9 cellular contexts compared by ENCODE assay signal in the genomic region with DNA sequence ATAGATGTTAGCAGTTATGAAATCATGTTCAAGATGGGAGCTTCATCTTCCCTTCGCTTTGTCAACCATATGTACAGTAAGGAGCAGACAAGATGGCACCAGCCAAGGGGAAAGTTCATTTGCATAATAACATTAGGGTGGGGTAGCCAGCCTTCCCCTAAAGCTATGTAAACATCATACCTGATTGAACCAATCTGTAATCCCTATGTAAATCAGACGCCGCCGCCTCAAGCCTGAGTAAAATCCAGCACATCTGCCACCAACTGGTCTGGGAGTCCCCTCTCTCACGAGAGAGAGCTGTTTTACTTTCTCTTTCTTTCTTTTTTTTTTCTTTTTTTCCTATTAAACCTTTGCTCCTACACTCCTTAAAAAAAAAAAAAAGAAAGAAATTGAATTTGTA. TPM values are rescaled to one million over a fixed set of nuclear protein-coding genes. Genes with fewer than 3 reads are reported as not detected.
DNase-seq lines count a peak whose midpoint lies in the region; ATAC-seq and TF ChIP-seq lines count a peak whose summit lies in the region.
"Had no signal": no experiment of that assay in that cellular context is flagged by ENCODE, and none has a peak within 500 bp of the region (broad histone marks: within the 10 kb centered on the region; RNA-seq: fewer than 3 reads in every experiment).

No MANE protein-coding gene starts in this region.

- CTCF ChIA-PET in activated naive CD4-positive, alpha-beta T cell treated with anti-CD3 and anti-CD28 coated beads for 36 hours (lab: Charles Lee), result interaction anchor here (0.6 to 1.0 kb wide), 4 partner anchors 27 to 111 kb away, joined by 3 to 5 read pairs (median 4); a partner anchor contains a TSS
- CTCF ChIA-PET in activated CD8-positive, alpha-beta T cell treated with anti-CD3 and anti-CD28 coated beads, Interleukin-2, amount 10 ng/mL, durations not matched to agents 7 days and 5 days (lab: Charles Lee), result interaction anchor here (0.8 to 11.1 kb wide), 7 partner anchors 18 to 228 kb away, joined by 3 to 102 read pairs (median 4); a partner anchor contains a TSS

- 38 to 54% methylated on average over 2 to 5 of the region's 5 CpGs for WGBS in transverse colon (ENCODE audit: low coverage in 1 of 2), 2 donors

- H3K4me3 Mint-ChIP-seq in activated naive CD4-positive, alpha-beta T cell treated with anti-CD3 and anti-CD28 coated beads for 36 hours, result no peak overlapping the region
- no peak overlapping the region for H3K4me3 Mint-ChIP-seq in activated CD8-positive, alpha-beta T cell treated with anti-CD3 and anti-CD28 coated beads, Interleukin-2, amount 10 ng/mL, durations not matched to agents 7 days and 5 days

- H3K36me3 ChIP-seq in transverse colon, result peaks cover 0 to 47% (median 15%) of the 10 kb centered on the region in 4 donors

- POLR2A ChIA-PET in activated CD8-positive, alpha-beta T cell treated with anti-CD3 and anti-CD28 coated beads, Interleukin-2, amount 10 ng/mL, durations not matched to agents 7 days and 5 days (lab: Charles Lee), result interaction anchor here (1.5 to 1.6 kb wide), 2 partner anchors 55 to 70 kb away, joined by 3 to 5 read pairs; a partner anchor contains a TSS

- no peaks in the 10 kb centered on the region for H3K9me3 ChIP-seq in transverse colon
- H3K9me3 ChIP-seq: prostate gland had no signal

- H3K4me1 ChIP-seq in transverse colon, result no peaks in the 10 kb centered on the region
- H3K4me1 ChIP-seq: prostate gland had no signal

- peak; percentile 61 for ATAC-seq in HG03139 (IDR thresholded peaks at IDR 0.05; ENCODE audit: unreplicated experiment)
- peak; percentile 65 for ATAC-seq in activated CD8-positive, alpha-beta T cell treated with anti-CD3 and anti-CD28 coated beads, Interleukin-2, amount 10 ng/mL, durations not matched to agents 7 days and 5 days

- in situ Hi-C loops in transverse colon (cut with MboI; ENCODE audit: low pct_ligation_motif_present in 1 of 4, low pct_unique_long_range_greater_than_20kb in 1 of 4, low sequenced_read_pairs in 3 of 4), result loop anchor here in 1 of 4 donors (25.0 kb wide), 1 partner anchor 221 kb away; a partner anchor contains a TSS

- no peaks in the 10 kb centered on the region for H3K27me3 Mint-ChIP-seq in activated naive CD4-positive, alpha-beta T cell treated with anti-CD3 and anti-CD28 coated beads for 36 hours (ENCODE audit: low read depth)
- H3K27me3 Mint-ChIP-seq in activated CD8-positive, alpha-beta T cell treated with anti-CD3 and anti-CD28 coated beads, Interleukin-2, amount 10 ng/mL, durations not matched to agents 7 days and 5 days (ENCODE audit: low read depth), result no peaks in the 10 kb centered on the region

- DNase-seq in activated naive CD4-positive, alpha-beta T cell treated with anti-CD3 and anti-CD28 coated beads for 36 hours, result peak; percentile 73
- DNase-seq in activated naive CD4-positive, alpha-beta T cell treated with anti-CD3 and anti-CD28 coated beads, Interleukin-2, amount 50 U/mL, for 16 hours, result no peak
- DNase-seq in activated CD8-positive, alpha-beta T cell treated with anti-CD3 and anti-CD28 coated beads, Interleukin-2, amount 10 ng/mL, durations not matched to agents 7 days and 5 days, result peak; percentile 51
- DNase-seq in transverse colon (peak; percentile 14), SKM-1 treated with dmso at 0.1 percent for 144 hours (lab: John Stamatoyannopoulos, UW; ENCODE audit: unreplicated experiment) (no peak), OCI-M2 (lab: John Stamatoyannopoulos, UW; ENCODE audit: unreplicated experiment) (no peak), CD1c-positive myeloid dendritic cell (ENCODE audit: extremely low spot score) (no peak)

- H3K9me3 Mint-ChIP-seq in activated naive CD4-positive, alpha-beta T cell treated with anti-CD3 and anti-CD28 coated beads for 36 hours, result no peaks in the 10 kb centered on the region
- no peaks in the 10 kb centered on the region for H3K9me3 Mint-ChIP-seq in activated CD8-positive, alpha-beta T cell treated with anti-CD3 and anti-CD28 coated beads, Interleukin-2, amount 10 ng/mL, durations not matched to agents 7 days and 5 days (ENCODE audit: insufficient read depth)

- no peak for TF ChIP-seq CTCF in transverse colon (IDR thresholded peaks at IDR 0.05)

- intact Hi-C loops in activated naive CD4-positive, alpha-beta T cell treated with anti-CD3 and anti-CD28 coated beads for 36 hours (cut with micrococcal nuclease), result loop anchor here (2.0 to 5.0 kb wide), 3 partner anchors 53 to 331 kb away; a partner anchor contains a TSS
- intact Hi-C loops in transverse colon (cut with DNase I; ENCODE audit: low total_unique reads), result no loop called here

- H3K4me1 Mint-ChIP-seq in activated naive CD4-positive, alpha-beta T cell treated with anti-CD3 and anti-CD28 coated beads for 36 hours (ENCODE audit: low read depth), result peaks cover 11% of the 10 kb centered on the region
- H3K4me1 Mint-ChIP-seq in activated CD8-positive, alpha-beta T cell treated with anti-CD3 and anti-CD28 coated beads, Interleukin-2, amount 10 ng/mL, durations not matched to agents 7 days and 5 days (ENCODE audit: low read depth), result peaks cover 13% of the 10 kb centered on the region

- peak overlapping the region; percentile 74 for H3K27ac Mint-ChIP-seq in activated naive CD4-positive, alpha-beta T cell treated with anti-CD3 and anti-CD28 coated beads for 36 hours
- H3K27ac Mint-ChIP-seq in activated CD8-positive, alpha-beta T cell treated with anti-CD3 and anti-CD28 coated beads, Interleukin-2, amount 10 ng/mL, durations not matched to agents 7 days and 5 days, result peak overlapping the region; percentile 17

- H3K27ac ChIP-seq in transverse colon, result no peak overlapping the region
- H3K27ac ChIP-seq: prostate gland had no signal

- no peak overlapping the region for H3K4me3 ChIP-seq in transverse colon
- H3K4me3 ChIP-seq: prostate gland had no signal

- no peak for TF ChIP-seq POLR2A in transverse colon (IDR thresholded peaks at IDR 0.05)

- H3K27me3 ChIP-seq in transverse colon, result no peaks in the 10 kb centered on the region

- H3K36me3 Mint-ChIP-seq in activated naive CD4-positive, alpha-beta T cell treated with anti-CD3 and anti-CD28 coated beads for 36 hours (ENCODE audit: low read depth), result peaks cover 12% of the 10 kb centered on the region
- H3K36me3 Mint-ChIP-seq in activated CD8-positive, alpha-beta T cell treated with anti-CD3 and anti-CD28 coated beads, Interleukin-2, amount 10 ng/mL, durations not matched to agents 7 days and 5 days (ENCODE audit: low read depth), result peaks cover 25% of the 10 kb centered on the region

- no peak for TF ChIP-seq EP300 in transverse colon (IDR thresholded peaks at IDR 0.05; ENCODE audit: low read depth)

RNA-seq across cellular contexts. Expression of a gene that starts 30.8 kb away (rescaled TPM):
- 1 to 10 TPM; 1.8 to 2.2 TPM for total RNA-seq in activated naive CD4-positive, alpha-beta T cell treated with anti-CD3 and anti-CD28 coated beads for 36 hours
- total RNA-seq in activated CD8-positive, alpha-beta T cell treated with anti-CD3 and anti-CD28 coated beads, Interleukin-2, amount 10 ng/mL, durations not matched to agents 7 days and 5 days, result 1 to 10 TPM in 1 of 2 experiments, under 1 TPM in 1; 0.68 to 1.1 TPM
- 1 to 10 TPM; 2.9 to 6.4 (median 4.8) TPM for total RNA-seq in transverse colon

RNA-seq across cellular contexts. Expression of a gene that starts 55.5 kb away (rescaled TPM):
- 10 to 100 TPM; 33.4 to 36.2 TPM for total RNA-seq in activated naive CD4-positive, alpha-beta T cell treated with anti-CD3 and anti-CD28 coated beads for 36 hours
- total RNA-seq in activated CD8-positive, alpha-beta T cell treated with anti-CD3 and anti-CD28 coated beads, Interleukin-2, amount 10 ng/mL, durations not matched to agents 7 days and 5 days, result 10 to 100 TPM; 53.1 to 55.0 TPM
- total RNA-seq in transverse colon, result 100 to 1,000 TPM in 1 of 4 donors, 10 to 100 TPM in 3; 60.8 to 101 (median 76.6) TPM

RNA-seq across cellular contexts. Expression of a gene that starts 57.3 kb away (rescaled TPM):
- total RNA-seq in activated naive CD4-positive, alpha-beta T cell treated with anti-CD3 and anti-CD28 coated beads for 36 hours, result 10 to 100 TPM; 20.4 to 20.7 TPM
- 10 to 100 TPM in 1 of 2 experiments, 1 to 10 TPM in 1; 8.9 to 10.1 TPM for total RNA-seq in activated CD8-positive, alpha-beta T cell treated with anti-CD3 and anti-CD28 coated beads, Interleukin-2, amount 10 ng/mL, durations not matched to agents 7 days and 5 days
- total RNA-seq in transverse colon, result 10 to 100 TPM; 56.0 to 69.9 (median 65.0) TPM

Comparison
In these comparisons a context has a peak if more than half of its experiments do, and no peak if none do; other contexts are left out.
1. DNase-seq: peak in activated naive CD4-positive, alpha-beta T cell treated with anti-CD3 and anti-CD28 coated beads for 36 hours (single experiment), activated CD8-positive, alpha-beta T cell treated with anti-CD3 and anti-CD28 coated beads, Interleukin-2, amount 10 ng/mL, durations not matched to agents 7 days and 5 days (single experiment) and transverse colon (single experiment); none in activated naive CD4-positive, alpha-beta T cell treated with anti-CD3 and anti-CD28 coated beads, Interleukin-2, amount 50 U/mL, for 16 hours (single experiment), SKM-1 treated with dmso at 0.1 percent for 144 hours (single experiment), OCI-M2 (single experiment) and CD1c-positive myeloid dendritic cell (single experiment).